37 cellular contexts compared by ENCODE assay signal in genomic region chr6:165998072-165998471, GRCh38.
"Had no signal": no experiment of that assay in that cellular context is flagged by ENCODE, and none has a peak within 500 bp of the region (broad histone marks: within the 10 kb centered on the region; RNA-seq: fewer than 3 reads in every experiment).

No MANE protein-coding gene starts in this region.

- H3K4me1 ChIP-seq: adrenal gland, body of pancreas, breast epithelium had no signal

- H3K27ac ChIP-seq: adrenal gland, body of pancreas, brain microvascular endothelial cell, breast epithelium, VCaP had no signal

- H3K9me3 Mint-ChIP-seq: activated CD4-positive, alpha-beta memory T cell treated with anti-CD3 and anti-CD28 coated beads for 36 hours; activated CD4-positive, alpha-beta T cell treated with anti-CD3 and anti-CD28 coated beads, Interleukin-2, amount 10 ng/mL, durations not matched to agents 24 days and 14 days; activated naive CD4-positive, alpha-beta T cell treated with anti-CD3 and anti-CD28 coated beads for 36 hours; activated naive CD4-positive, alpha-beta T cell treated with anti-CD3 and anti-CD28 coated beads, Interleukin-2, amount 50 U/mL, for 72 hours; activated naive CD8-positive, alpha-beta T cell treated with anti-CD3 and anti-CD28 coated beads for 36 hours; activated T-cell treated with anti-CD3 and anti-CD28 coated beads, Interleukin-2, amount 50 U/mL, for 4 hours; activated T-cell treated with anti-CD3 and anti-CD28 coated beads, Interleukin-2, amount 50 U/mL, for 72 hours; activated T-helper 1 cell treated with anti-CD3 and anti-CD28 coated beads, Interleukin-12 subunit alpha, Interleukin-12 subunit beta, Interleukin-2, Interleukin-4 antibody, amounts not matched to agents 30 ng/mL and 10 ng/mL and 1 ng/mL, durations not matched to agents 14 hours and 24 hours and 36 hours; activated T-helper 17 cell treated with anti-CD3 and anti-CD28 coated beads, Interleukin-2, amount 50 U/mL, for 72 hours; T-helper 1 cell treated with Interleukin-12 subunit alpha and Interleukin-12 subunit beta and Interleukin-4 antibody, amounts not matched to agents 30 μg/mL and 1 μg/mL, for 36 hours; T-helper 2 cell treated with Interferon-gamma antibody and Interleukin-4, amounts not matched to agents 5 μg/mL and 100 μg/mL, for 36 hours had no signal

- H3K27me3 ChIP-seq: adrenal gland, body of pancreas, brain microvascular endothelial cell, breast epithelium had no signal

- H3K4me1 Mint-ChIP-seq: activated CD4-positive, alpha-beta T cell treated with anti-CD3 and anti-CD28 coated beads, Interleukin-2, amount 10 ng/mL, durations not matched to agents 24 days and 14 days; activated naive CD8-positive, alpha-beta T cell treated with anti-CD3 and anti-CD28 coated beads for 36 hours; activated T-helper 17 cell treated with anti-CD3 and anti-CD28 coated beads, Interleukin-2, amount 50 U/mL, for 72 hours had no signal

- H3K9me3 ChIP-seq: adrenal gland, body of pancreas, breast epithelium had no signal

- ATAC-seq: activated CD4-positive, CD25-positive, alpha-beta regulatory T cell treated with anti-CD3 and anti-CD28 coated beads, Interleukin-2, amount 50 U/mL, for 24 hours; activated naive CD4-positive, alpha-beta T cell treated with anti-CD3 and anti-CD28 coated beads, Interleukin-2, amount 50 U/mL, for 72 hours; activated T-cell treated with anti-CD3 and anti-CD28 coated beads, Interleukin-2, amount 50 U/mL, for 4 hours; activated T-cell treated with anti-CD3 and anti-CD28 coated beads, Interleukin-2, amount 50 U/mL, for 72 hours; activated T-helper 17 cell treated with anti-CD3 and anti-CD28 coated beads, Interleukin-2, amount 50 U/mL, for 72 hours; body of pancreas had no signal

- FAIRE-seq: astrocyte, colon, TTC549 had no signal

- H3K27ac Mint-ChIP-seq: activated CD4-positive, alpha-beta memory T cell treated with anti-CD3 and anti-CD28 coated beads for 36 hours; activated CD4-positive, alpha-beta T cell treated with anti-CD3 and anti-CD28 coated beads, Interleukin-2, amount 10 ng/mL, durations not matched to agents 24 days and 14 days; activated naive CD4-positive, alpha-beta T cell treated with anti-CD3 and anti-CD28 coated beads for 36 hours; activated naive CD4-positive, alpha-beta T cell treated with anti-CD3 and anti-CD28 coated beads, Interleukin-2, amount 50 U/mL, for 72 hours; activated naive CD8-positive, alpha-beta T cell treated with anti-CD3 and anti-CD28 coated beads for 36 hours; activated T-cell treated with anti-CD3 and anti-CD28 coated beads, Interleukin-2, amount 50 U/mL, for 72 hours; activated T-helper 1 cell treated with anti-CD3 and anti-CD28 coated beads, Interleukin-12 subunit alpha, Interleukin-12 subunit beta, Interleukin-2, Interleukin-4 antibody, amounts not matched to agents 30 ng/mL and 10 ng/mL and 1 ng/mL, durations not matched to agents 14 hours and 24 hours and 36 hours; activated T-helper 17 cell treated with anti-CD3 and anti-CD28 coated beads, Interleukin-2, amount 50 U/mL, for 72 hours; T-helper 1 cell treated with Interleukin-12 subunit alpha and Interleukin-12 subunit beta and Interleukin-4 antibody, amounts not matched to agents 30 μg/mL and 1 μg/mL, for 36 hours; T-helper 2 cell treated with Interferon-gamma antibody and Interleukin-4, amounts not matched to agents 5 μg/mL and 100 μg/mL, for 36 hours had no signal

- H3K36me3 Mint-ChIP-seq: activated CD4-positive, alpha-beta memory T cell treated with anti-CD3 and anti-CD28 coated beads for 36 hours; activated naive CD8-positive, alpha-beta T cell treated with anti-CD3 and anti-CD28 coated beads for 36 hours had no signal

- DNase-seq: activated CD4-positive, alpha-beta memory T cell treated with anti-CD3 and anti-CD28 coated beads for 36 hours; activated CD4-positive, alpha-beta T cell treated with anti-CD3 and anti-CD28 coated beads for 4 hours; activated CD4-positive, alpha-beta T cell treated with anti-CD3 and anti-CD28 coated beads, Interleukin-2, amount 10 ng/mL, durations not matched to agents 24 days and 14 days; activated CD4-positive, alpha-beta T cell treated with anti-CD3 and anti-CD28 coated beads, Interleukin-2, amount 50 U/mL, for 1 hour; activated CD4-positive, alpha-beta T cell treated with anti-CD3 and anti-CD28 coated beads, Interleukin-2, amount 50 U/mL, for 4 hours; activated CD4-positive, CD25-positive, alpha-beta regulatory T cell; activated CD8-positive, alpha-beta memory T cell treated with anti-CD3 and anti-CD28 coated beads, Interleukin-2, amount 50 U/mL, for 4 hours; activated effector memory CD4-positive, alpha-beta T cell treated with anti-CD3 and anti-CD28 coated beads, Interleukin-2, amount 50 U/mL, for 16 hours; activated gamma-delta T cell treated with Interleukin-2 at 50 U/mL for 16 hours; activated naive CD4-positive, alpha-beta T cell; activated naive CD4-positive, alpha-beta T cell treated with anti-CD3 and anti-CD28 coated beads for 36 hours; activated naive CD4-positive, alpha-beta T cell treated with anti-CD3 and anti-CD28 coated beads, Interleukin-2, amount 50 U/mL, for 16 hours; activated naive CD8-positive, alpha-beta T cell treated with anti-CD3 and anti-CD28 coated beads for 36 hours; activated T-cell treated with anti-CD3 and anti-CD28 coated beads for 4 hours; activated T-cell treated with anti-CD3 and anti-CD28 coated beads, Interleukin-2, amount 50 U/mL, for 1 hour; activated T-cell treated with anti-CD3 and anti-CD28 coated beads, Interleukin-2, amount 50 U/mL, for 4 hours; activated T-cell treated with anti-CD3 and anti-CD28 coated beads, Interleukin-2, amount 50 U/mL, for 72 hours; adrenal gland; amniotic stem cell; aorta; body of pancreas; brain microvascular endothelial cell; central memory CD4-positive, alpha-beta T cell; T-helper 1 cell; T-helper 2 cell; T-helper 9 cell had no signal

- H3K4me3 Mint-ChIP-seq: activated CD4-positive, alpha-beta memory T cell treated with anti-CD3 and anti-CD28 coated beads for 36 hours; activated CD4-positive, alpha-beta T cell treated with anti-CD3 and anti-CD28 coated beads, Interleukin-2, amount 10 ng/mL, durations not matched to agents 24 days and 14 days; activated naive CD4-positive, alpha-beta T cell treated with anti-CD3 and anti-CD28 coated beads for 36 hours; activated naive CD8-positive, alpha-beta T cell treated with anti-CD3 and anti-CD28 coated beads for 36 hours; activated T-cell treated with anti-CD3 and anti-CD28 coated beads, Interleukin-2, amount 50 U/mL, for 4 hours; activated T-cell treated with anti-CD3 and anti-CD28 coated beads, Interleukin-2, amount 50 U/mL, for 72 hours; activated T-helper 1 cell treated with anti-CD3 and anti-CD28 coated beads, Interleukin-12 subunit alpha, Interleukin-12 subunit beta, Interleukin-2, Interleukin-4 antibody, amounts not matched to agents 30 ng/mL and 10 ng/mL and 1 ng/mL, durations not matched to agents 14 hours and 24 hours and 36 hours; activated T-helper 17 cell treated with anti-CD3 and anti-CD28 coated beads, Interleukin-2, amount 50 U/mL, for 72 hours; T-helper 1 cell treated with Interleukin-12 subunit alpha and Interleukin-12 subunit beta and Interleukin-4 antibody, amounts not matched to agents 30 μg/mL and 1 μg/mL, for 36 hours; T-helper 2 cell treated with Interferon-gamma antibody and Interleukin-4, amounts not matched to agents 5 μg/mL and 100 μg/mL, for 36 hours had no signal

- H3K4me3 ChIP-seq: adrenal gland, body of pancreas, breast epithelium had no signal
